23 cellular contexts compared by ENCODE assay signal in the genomic region with DNA sequence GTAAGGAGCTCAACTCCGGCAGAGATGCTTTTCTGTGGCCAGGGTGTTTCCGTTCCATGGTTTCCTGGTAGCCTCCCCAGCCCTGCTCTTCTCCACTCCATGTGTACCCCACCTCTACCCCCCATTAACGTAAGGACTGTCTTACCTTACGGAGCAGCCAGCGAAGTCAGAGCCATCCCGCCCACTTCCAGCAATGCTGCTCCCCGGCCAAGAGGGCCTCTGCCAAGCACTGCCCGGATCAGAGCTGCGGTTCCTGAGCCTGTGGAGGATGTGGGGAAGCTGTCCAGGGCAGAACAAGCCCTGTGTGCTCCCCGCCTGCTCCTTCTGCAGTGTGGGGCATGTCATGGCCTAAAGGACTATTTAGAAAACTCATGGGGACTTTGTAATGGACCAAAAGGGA.
"Had no signal": no experiment of that assay in that cellular context is flagged by ENCODE, and none has a peak within 500 bp of the region (broad histone marks: within the 10 kb centered on the region; RNA-seq: fewer than 3 reads in every experiment).

No MANE protein-coding gene starts in this region.

- H3K27ac ChIP-seq: breast epithelium had no signal

- H3K4me3 ChIP-seq: breast epithelium, MG63 had no signal

- H3K36me3 ChIP-seq: breast epithelium, MG63 had no signal

- H3K27me3 ChIP-seq: breast epithelium, MG63 had no signal

- H3K4me1 ChIP-seq: breast epithelium had no signal

- ATAC-seq: activated T-cell treated with anti-CD3 and anti-CD28 coated beads, Interleukin-2, amount 50 U/mL, for 4 hours; PC-3; T-helper 17 cell; WTC11 had no signal

- H3K9me3 ChIP-seq: breast epithelium, MG63 had no signal

- DNase-seq: activated CD4-positive, alpha-beta T cell treated with anti-CD3 and anti-CD28 coated beads, Interleukin-2, amount 10 ng/mL, durations not matched to agents 24 days and 14 days; activated CD4-positive, alpha-beta T cell treated with anti-CD3 and anti-CD28 coated beads, Interleukin-2, amount 50 U/mL, for 48 hours; activated CD4-positive, CD25-positive, alpha-beta regulatory T cell treated with anti-CD3 and anti-CD28 coated beads, Interleukin-2, amount 50 U/mL, for 72 hours; activated CD8-positive, alpha-beta memory T cell treated with anti-CD3 and anti-CD28 coated beads for 24 hours; activated gamma-delta T cell treated with Interleukin-2 at 50 U/mL for 16 hours; activated naive CD4-positive, alpha-beta T cell treated with anti-CD3 and anti-CD28 coated beads, Interleukin-2, amount 10 ng/mL, durations not matched to agents 7 days and 5 days; activated T-cell treated with anti-CD3 and anti-CD28 coated beads, Interleukin-2, amount 50 U/mL, for 4 hours; caudate nucleus; MG63; MV-4-11; NCI-H1092 treated with DMSO at 0.1 percent for 48 hours; NCI-H1417 treated with DMSO at 0.1 percent for 48 hours; NCI-H1694; NCI-H2029 treated with DMSO at 0.1 percent for 48 hours; NCI-H345; NCI-H510A; NCI-H526 treated with DMSO at 0.1 percent for 48 hours; PC-3; SIG-M5; T-helper 17 cell; T-helper 9 cell had no signal
